Comparison of ENCODE assay signal across 1 cellular context in the genomic region with DNA sequence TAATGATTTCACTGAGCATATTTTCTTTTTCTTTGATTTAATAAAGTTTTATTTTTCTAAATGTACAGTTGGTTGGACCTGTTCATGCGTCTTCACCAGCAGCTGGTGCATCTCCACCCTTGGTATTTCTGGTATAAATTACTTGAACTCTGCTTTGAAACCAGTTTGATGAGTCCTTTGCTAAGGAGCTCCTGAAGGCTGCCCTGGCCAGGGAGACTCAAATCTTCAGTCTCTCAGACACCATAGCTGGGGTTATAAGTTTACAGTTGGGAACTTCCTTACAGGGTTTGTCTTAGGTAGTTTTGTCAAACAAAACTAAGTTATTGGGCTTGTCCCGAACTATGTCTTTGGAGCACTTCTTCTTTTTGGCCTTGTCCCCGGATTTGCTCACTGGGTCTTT.
TF ChIP-seq lines count a peak whose summit lies in the region.

No MANE protein-coding gene starts in this region.

TF ChIP-seq in K562, 482 proteins besides CTCF, POLR2A, EP300 and RAD21:
- TF ChIP-seq SPI1 (IDR thresholded peaks at IDR 0.05; ENCODE audit: borderline replicate concordance, low read depth, low read length), result peak; percentile 53; the same call in 1 of the 2 replicates
- TF ChIP-seq POLR3A (IDR thresholded peaks at IDR 0.05; ENCODE audit: borderline replicate concordance, extremely low read depth, insufficient read depth, insufficient read length), result no peak
